In the genomic region with DNA sequence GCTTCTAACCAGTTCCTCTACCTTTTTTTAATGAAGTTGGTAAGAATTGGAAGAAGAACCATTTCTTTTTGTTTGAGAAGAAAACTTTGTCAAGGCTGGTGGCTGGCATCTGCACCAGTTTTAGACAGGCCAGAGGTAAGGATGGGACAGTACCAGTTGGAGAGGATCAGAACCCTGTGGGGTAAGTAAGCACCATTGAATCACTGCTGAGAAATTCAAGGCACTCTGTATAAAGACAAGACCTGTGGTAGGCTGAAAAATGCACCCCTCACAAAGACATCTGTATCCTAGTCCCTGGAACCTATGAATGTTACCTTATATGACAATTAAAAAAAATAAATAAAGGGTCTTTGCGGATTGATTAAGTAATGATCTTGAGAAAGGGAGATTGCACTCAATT, we compare ENCODE assay signal across 22 cellular contexts.
"Had no signal": no experiment of that assay in that cellular context is flagged by ENCODE, and none has a peak within 500 bp of the region (broad histone marks: within the 10 kb centered on the region; RNA-seq: fewer than 3 reads in every experiment).

No MANE protein-coding gene starts in this region.

- H3K4me3 ChIP-seq: coronary artery, dorsolateral prefrontal cortex, esophagus muscularis mucosa, gastroesophageal sphincter, heart left ventricle, hepatocyte, left lung, lower lobe of right lung, mucosa of descending colon had no signal

- H3K36me3 ChIP-seq: esophagus muscularis mucosa, gastroesophageal sphincter, heart left ventricle, left lung, lower lobe of right lung had no signal

- H3K4me2 ChIP-seq: hepatocyte had no signal

- H2AFZ ChIP-seq: hepatocyte had no signal

- H3K27me3 ChIP-seq: dorsolateral prefrontal cortex, esophagus muscularis mucosa, foreskin keratinocyte, gastroesophageal sphincter, heart left ventricle, hepatocyte, left lung had no signal

- DNase-seq: dermis blood vessel endothelial cell; dorsolateral prefrontal cortex; effector CD4-positive, alpha-beta T cell; effector memory CD4-positive, alpha-beta T cell; foreskin keratinocyte; heart left ventricle; hypothalamus; immature natural killer cell; islet precursor cell; kidney; kidney glomerular epithelial cell; left cardiac atrium; left lung; left ventricle myocardium superior; lower lobe of right lung; mesenchymal stem cell; mucosa of descending colon; naive B cell had no signal

- H3K4me1 ChIP-seq: esophagus muscularis mucosa, foreskin keratinocyte, gastroesophageal sphincter, heart left ventricle, left lung, lower lobe of right lung had no signal

- H3K79me2 ChIP-seq: hepatocyte had no signal

- H3K9me3 ChIP-seq: esophagus muscularis mucosa, gastroesophageal sphincter, heart left ventricle, left lung, lower lobe of right lung, mucosa of descending colon had no signal

- H3K27ac ChIP-seq: coronary artery, dorsolateral prefrontal cortex, esophagus muscularis mucosa, foreskin keratinocyte, gastroesophageal sphincter, heart left ventricle, hepatocyte, left lung, lower lobe of right lung had no signal

- ATAC-seq: foreskin keratinocyte, gastroesophageal sphincter, heart left ventricle, left cardiac atrium, left lung, left ventricle myocardium superior, lower lobe of right lung, mucosa of descending colon had no signal
